ENCODE assay signal across 33 cellular contexts in the genomic region with DNA sequence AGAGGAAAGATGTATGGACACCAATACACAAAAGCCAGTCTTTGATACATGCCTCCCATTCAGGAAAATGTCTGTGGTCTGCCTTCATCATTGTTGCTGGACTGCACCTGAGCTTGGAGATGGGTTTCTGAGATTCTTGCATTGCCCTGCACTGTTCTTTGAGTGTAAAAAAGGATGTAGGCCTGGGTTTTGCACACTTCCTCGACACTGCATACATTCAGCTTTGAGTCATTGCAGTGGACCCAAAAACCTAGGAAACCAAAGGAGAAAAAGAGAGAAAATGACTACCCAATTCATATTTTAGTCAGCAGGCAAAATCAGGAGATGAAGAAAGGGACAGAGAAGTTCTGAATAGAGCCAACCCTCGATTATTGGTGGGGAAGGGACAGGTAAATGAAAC. TPM values are rescaled to one million over a fixed set of nuclear protein-coding genes. Genes with fewer than 3 reads are reported as not detected.
"Had no signal": no experiment of that assay in that cellular context is flagged by ENCODE, and none has a peak within 500 bp of the region (broad histone marks: within the 10 kb centered on the region; RNA-seq: fewer than 3 reads in every experiment).

No MANE protein-coding gene starts in this region.

- H3K9me3 ChIP-seq: adrenal gland, body of pancreas, breast epithelium had no signal

- DNase-seq: activated B cell treated with CpG ODN at 0.5 μM for 24 hours; activated CD4-positive, alpha-beta memory T cell treated with anti-CD3 and anti-CD28 coated beads for 36 hours; activated CD4-positive, alpha-beta T cell treated with anti-CD3 and anti-CD28 coated beads for 48 hours; activated CD4-positive, alpha-beta T cell treated with anti-CD3 and anti-CD28 coated beads, Interleukin-2, amount 10 ng/mL, durations not matched to agents 7 days and 5 days; activated CD4-positive, alpha-beta T cell treated with anti-CD3 and anti-CD28 coated beads, Interleukin-2, amount 50 U/mL, for 4 hours; activated CD4-positive, CD25-positive, alpha-beta regulatory T cell treated with anti-CD3 and anti-CD28 coated beads, Interleukin-2, amount 50 U/mL, for 72 hours; activated CD8-positive, alpha-beta memory T cell treated with anti-CD3 and anti-CD28 coated beads, Interleukin-2, amount 50 U/mL, for 4 hours; activated CD8-positive, alpha-beta T cell treated with anti-CD3 and anti-CD28 coated beads for 36 hours; activated effector memory CD4-positive, alpha-beta T cell treated with anti-CD3 and anti-CD28 coated beads, Interleukin-2, amount 50 U/mL, for 16 hours; activated gamma-delta T cell treated with Interleukin-2 at 50 U/mL for 16 hours; activated naive CD4-positive, alpha-beta T cell; activated naive CD4-positive, alpha-beta T cell treated with anti-CD3 and anti-CD28 coated beads, Interleukin-2, amount 10 ng/mL, durations not matched to agents 7 days and 5 days; activated naive CD8-positive, alpha-beta T cell treated with anti-CD3 and anti-CD28 coated beads for 36 hours; activated T-cell treated with anti-CD3 and anti-CD28 coated beads for 4 hours; activated T-cell treated with anti-CD3 and anti-CD28 coated beads, Interleukin-2, amount 50 U/mL, for 4 hours; amniotic stem cell; aorta; body of pancreas; brain microvascular endothelial cell; central memory CD4-positive, alpha-beta T cell; SW 1271; T-helper 1 cell; T-helper 2 cell; T-helper 9 cell had no signal

- H3K4me1 ChIP-seq: adrenal gland, body of pancreas, breast epithelium had no signal

- H3K4me1 Mint-ChIP-seq: activated B cell treated with CpG ODN at 0.5 μM for 24 hours; activated naive CD4-positive, alpha-beta T cell treated with anti-CD3 and anti-CD28 coated beads, Interleukin-2, amount 10 ng/mL, durations not matched to agents 7 days and 5 days; activated naive CD4-positive, alpha-beta T cell treated with anti-CD3 and anti-CD28 coated beads, Interleukin-2, amount 50 U/mL, for 24 hours; activated T-helper 17 cell treated with anti-CD3 and anti-CD28 coated beads, Interleukin-2, amount 50 U/mL, for 72 hours had no signal

- H3K27ac Mint-ChIP-seq: activated B cell treated with CpG ODN at 0.5 μM for 24 hours; activated CD4-positive, alpha-beta memory T cell treated with anti-CD3 and anti-CD28 coated beads for 36 hours; activated CD4-positive, alpha-beta T cell treated with anti-CD3 and anti-CD28 coated beads, Interleukin-2, amount 10 ng/mL, durations not matched to agents 7 days and 5 days; activated CD8-positive, alpha-beta T cell treated with anti-CD3 and anti-CD28 coated beads for 36 hours; activated naive CD4-positive, alpha-beta T cell treated with anti-CD3 and anti-CD28 coated beads, Interleukin-2, amount 10 ng/mL, durations not matched to agents 7 days and 5 days; activated naive CD4-positive, alpha-beta T cell treated with anti-CD3 and anti-CD28 coated beads, Interleukin-2, amount 50 U/mL, for 24 hours; activated naive CD8-positive, alpha-beta T cell treated with anti-CD3 and anti-CD28 coated beads for 36 hours; activated T-helper 1 cell treated with anti-CD3 and anti-CD28 coated beads, Interleukin-12 subunit alpha, Interleukin-12 subunit beta, Interleukin-2, Interleukin-4 antibody, amounts not matched to agents 30 ng/mL and 10 ng/mL and 1 ng/mL, durations not matched to agents 14 hours and 24 hours and 36 hours; activated T-helper 17 cell treated with anti-CD3 and anti-CD28 coated beads, Interleukin-2, amount 50 U/mL, for 72 hours; T-helper 1 cell treated with Interleukin-12 subunit alpha and Interleukin-12 subunit beta and Interleukin-4 antibody, amounts not matched to agents 30 μg/mL and 1 μg/mL, for 36 hours; T-helper 2 cell treated with Interferon-gamma antibody and Interleukin-4, amounts not matched to agents 5 μg/mL and 100 μg/mL, for 36 hours had no signal

- ATAC-seq: activated CD8-positive, alpha-beta T cell treated with anti-CD3 and anti-CD28 coated beads for 36 hours; activated T-cell treated with anti-CD3 and anti-CD28 coated beads, Interleukin-2, amount 50 U/mL, for 4 hours; activated T-helper 17 cell treated with anti-CD3 and anti-CD28 coated beads, Interleukin-2, amount 50 U/mL, for 72 hours; body of pancreas had no signal

- H3K36me3 ChIP-seq: breast epithelium had no signal

- H3K4me3 ChIP-seq: adrenal gland, body of pancreas, breast epithelium had no signal

- H3K9me3 Mint-ChIP-seq: activated B cell treated with CpG ODN at 0.5 μM for 24 hours; activated CD4-positive, alpha-beta memory T cell treated with anti-CD3 and anti-CD28 coated beads for 36 hours; activated CD4-positive, alpha-beta T cell treated with anti-CD3 and anti-CD28 coated beads, Interleukin-2, amount 10 ng/mL, durations not matched to agents 7 days and 5 days; activated CD8-positive, alpha-beta T cell treated with anti-CD3 and anti-CD28 coated beads for 36 hours; activated naive CD4-positive, alpha-beta T cell treated with anti-CD3 and anti-CD28 coated beads, Interleukin-2, amount 10 ng/mL, durations not matched to agents 7 days and 5 days; activated naive CD4-positive, alpha-beta T cell treated with anti-CD3 and anti-CD28 coated beads, Interleukin-2, amount 50 U/mL, for 24 hours; activated naive CD8-positive, alpha-beta T cell treated with anti-CD3 and anti-CD28 coated beads for 36 hours; activated T-cell treated with anti-CD3 and anti-CD28 coated beads, Interleukin-2, amount 50 U/mL, for 4 hours; activated T-helper 1 cell treated with anti-CD3 and anti-CD28 coated beads, Interleukin-12 subunit alpha, Interleukin-12 subunit beta, Interleukin-2, Interleukin-4 antibody, amounts not matched to agents 30 ng/mL and 10 ng/mL and 1 ng/mL, durations not matched to agents 14 hours and 24 hours and 36 hours; activated T-helper 17 cell treated with anti-CD3 and anti-CD28 coated beads, Interleukin-2, amount 50 U/mL, for 72 hours; T-helper 1 cell treated with Interleukin-12 subunit alpha and Interleukin-12 subunit beta and Interleukin-4 antibody, amounts not matched to agents 30 μg/mL and 1 μg/mL, for 36 hours; T-helper 2 cell treated with Interferon-gamma antibody and Interleukin-4, amounts not matched to agents 5 μg/mL and 100 μg/mL, for 36 hours had no signal

- H3K27me3 ChIP-seq: adrenal gland, body of pancreas, brain microvascular endothelial cell, breast epithelium had no signal

- H3K4me3 Mint-ChIP-seq: activated B cell treated with CpG ODN at 0.5 μM for 24 hours; activated CD4-positive, alpha-beta memory T cell treated with anti-CD3 and anti-CD28 coated beads for 36 hours; activated CD4-positive, alpha-beta T cell treated with anti-CD3 and anti-CD28 coated beads, Interleukin-2, amount 10 ng/mL, durations not matched to agents 7 days and 5 days; activated CD8-positive, alpha-beta T cell treated with anti-CD3 and anti-CD28 coated beads for 36 hours; activated naive CD4-positive, alpha-beta T cell treated with anti-CD3 and anti-CD28 coated beads, Interleukin-2, amount 10 ng/mL, durations not matched to agents 7 days and 5 days; activated naive CD4-positive, alpha-beta T cell treated with anti-CD3 and anti-CD28 coated beads, Interleukin-2, amount 50 U/mL, for 24 hours; activated naive CD8-positive, alpha-beta T cell treated with anti-CD3 and anti-CD28 coated beads for 36 hours; activated T-cell treated with anti-CD3 and anti-CD28 coated beads, Interleukin-2, amount 50 U/mL, for 4 hours; activated T-helper 1 cell treated with anti-CD3 and anti-CD28 coated beads, Interleukin-12 subunit alpha, Interleukin-12 subunit beta, Interleukin-2, Interleukin-4 antibody, amounts not matched to agents 30 ng/mL and 10 ng/mL and 1 ng/mL, durations not matched to agents 14 hours and 24 hours and 36 hours; activated T-helper 17 cell treated with anti-CD3 and anti-CD28 coated beads, Interleukin-2, amount 50 U/mL, for 72 hours; T-helper 1 cell treated with Interleukin-12 subunit alpha and Interleukin-12 subunit beta and Interleukin-4 antibody, amounts not matched to agents 30 μg/mL and 1 μg/mL, for 36 hours; T-helper 2 cell treated with Interferon-gamma antibody and Interleukin-4, amounts not matched to agents 5 μg/mL and 100 μg/mL, for 36 hours had no signal

- H3K27me3 Mint-ChIP-seq: activated B cell treated with CpG ODN at 0.5 μM for 24 hours; activated CD4-positive, alpha-beta memory T cell treated with anti-CD3 and anti-CD28 coated beads for 36 hours; activated CD4-positive, alpha-beta T cell treated with anti-CD3 and anti-CD28 coated beads, Interleukin-2, amount 10 ng/mL, durations not matched to agents 7 days and 5 days; activated CD8-positive, alpha-beta T cell treated with anti-CD3 and anti-CD28 coated beads for 36 hours; activated naive CD4-positive, alpha-beta T cell treated with anti-CD3 and anti-CD28 coated beads, Interleukin-2, amount 10 ng/mL, durations not matched to agents 7 days and 5 days; activated naive CD4-positive, alpha-beta T cell treated with anti-CD3 and anti-CD28 coated beads, Interleukin-2, amount 50 U/mL, for 24 hours; activated naive CD8-positive, alpha-beta T cell treated with anti-CD3 and anti-CD28 coated beads for 36 hours; activated T-helper 17 cell treated with anti-CD3 and anti-CD28 coated beads, Interleukin-2, amount 50 U/mL, for 72 hours had no signal

RNA-seq across cellular contexts. Expression of a gene that starts 15.9 kb away (rescaled TPM):
- total RNA-seq: activated CD4-positive, alpha-beta T cell treated with anti-CD3 and anti-CD28 coated beads, Interleukin-2, amount 10 ng/mL, durations not matched to agents 7 days and 5 days; activated CD8-positive, alpha-beta T cell treated with anti-CD3 and anti-CD28 coated beads for 36 hours; activated naive CD8-positive, alpha-beta T cell treated with anti-CD3 and anti-CD28 coated beads for 36 hours; activated T-cell treated with anti-CD3 and anti-CD28 coated beads, Interleukin-2, amount 50 U/mL, for 4 hours; activated T-helper 1 cell treated with anti-CD3 and anti-CD28 coated beads, Interleukin-12 subunit alpha, Interleukin-12 subunit beta, Interleukin-2, Interleukin-4 antibody, amounts not matched to agents 30 ng/mL and 10 ng/mL and 1 ng/mL, durations not matched to agents 14 hours and 24 hours and 36 hours; activated T-helper 17 cell treated with anti-CD3 and anti-CD28 coated beads, Interleukin-2, amount 50 U/mL, for 72 hours had no signal

RNA-seq across cellular contexts. Expression of a gene that starts 49.3 kb away (rescaled TPM):
- total RNA-seq: activated B cell treated with CpG ODN at 0.5 μM for 24 hours; activated CD4-positive, alpha-beta memory T cell treated with anti-CD3 and anti-CD28 coated beads for 36 hours; activated CD4-positive, alpha-beta T cell treated with anti-CD3 and anti-CD28 coated beads, Interleukin-2, amount 10 ng/mL, durations not matched to agents 7 days and 5 days; activated CD8-positive, alpha-beta T cell treated with anti-CD3 and anti-CD28 coated beads for 36 hours; activated naive CD8-positive, alpha-beta T cell treated with anti-CD3 and anti-CD28 coated beads for 36 hours; activated T-helper 17 cell treated with anti-CD3 and anti-CD28 coated beads, Interleukin-2, amount 50 U/mL, for 72 hours; astrocyte; cardiac septum had no signal
